Comparison of ENCODE assay signal across 8 cellular contexts in the genomic region with DNA sequence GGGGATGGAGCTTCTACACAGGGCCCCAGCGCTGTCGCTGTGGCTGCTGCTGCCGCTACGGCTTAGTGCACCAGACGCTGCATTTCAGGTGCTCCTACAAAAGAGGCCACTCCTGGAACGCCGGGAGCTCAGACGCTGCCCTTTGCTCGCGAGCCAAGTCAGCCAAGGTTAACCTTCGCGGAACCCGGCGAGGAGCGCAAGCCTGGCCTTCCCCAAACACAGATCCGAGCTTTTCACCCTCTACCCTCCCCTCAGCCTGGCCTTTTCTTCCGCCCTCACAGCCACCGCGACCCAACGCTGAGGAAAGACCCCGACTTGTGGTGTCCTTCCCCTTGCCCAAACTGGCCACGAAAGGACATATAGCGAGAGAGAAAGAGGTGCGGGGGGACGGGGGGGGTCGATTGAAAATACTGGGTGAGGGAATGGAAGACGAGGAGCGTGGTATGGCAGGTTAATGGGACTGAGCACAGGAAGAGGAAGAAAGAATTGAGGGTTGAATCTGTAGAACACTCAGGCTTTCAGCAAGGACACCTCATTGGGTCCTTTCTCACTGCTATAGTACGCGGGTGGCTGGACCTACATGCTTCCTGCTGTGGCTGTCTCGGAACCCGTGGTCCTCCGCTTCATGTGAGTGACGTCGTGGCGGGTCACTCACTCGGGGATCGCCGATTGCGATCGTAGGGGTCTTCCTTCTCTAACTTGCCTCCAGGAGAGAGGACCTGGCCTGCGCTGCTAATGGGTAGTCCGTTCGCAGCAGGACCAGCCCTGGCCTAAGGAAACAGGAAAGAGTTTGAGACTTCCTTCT. TPM values are rescaled to one million over a fixed set of nuclear protein-coding genes. Genes with fewer than 3 reads are reported as not detected.
A peak's percentile ranks its signal among the peaks of the same experiment; 100 is the strongest.
DNase-seq lines count a peak whose midpoint lies in the region; ATAC-seq and TF ChIP-seq lines count a peak whose summit lies in the region.

Gene AIMP1 (plus strand): TSS at position 583 of the 805 bp plus-strand sequence. CDS start 8,460 bp downstream, outside the sequence.
Gene TBCK (minus strand): TSS at position 242 of the 805 bp plus-strand sequence. CDS start 7,249 bp downstream, outside the sequence.

- H3K4me2 ChIP-seq in osteoblast (ENCODE audit: insufficient read depth, low read length) = peak within 1 kb of the TSS; percentile 95

- peak; percentile 87 for ATAC-seq in HG02623 (IDR thresholded peaks at IDR 0.05; ENCODE audit: unreplicated experiment)
- peak; percentile 91 for ATAC-seq in SK-N-SH treated with all-trans-retinoic acid at 6 μM for 48 hours
- ATAC-seq in thoracic aorta (ENCODE audit: insufficient number of reproducible peaks, low FRiP score, low read depth) = peak; percentile 95

- peaks cover 3% of the 10 kb centered on the region for H3K9me3 Mint-ChIP-seq in activated naive CD8-positive, alpha-beta T cell treated with anti-CD3 and anti-CD28 coated beads for 36 hours
- H3K9me3 Mint-ChIP-seq in glutamatergic neuron (ENCODE audit: unreplicated experiment) = peaks cover 6% of the 10 kb centered on the region

- H3K9me3 ChIP-seq in osteoblast (ENCODE audit: low read depth, low read length) (no peaks in the 10 kb centered on the region), thoracic aorta (no peaks in the 10 kb centered on the region)

- H3K27me3 ChIP-seq in osteoblast (ENCODE audit: insufficient read depth, low read length) = no peaks in the 10 kb centered on the region
- no peaks in the 10 kb centered on the region for H3K27me3 ChIP-seq in thoracic aorta (replicated peaks; ENCODE audit: insufficient read depth)

- peaks cover 49% of the 10 kb centered on the region for H3K4me1 ChIP-seq in osteoblast (ENCODE audit: insufficient read depth, low read length)
- H3K4me1 ChIP-seq in thoracic aorta (ENCODE audit: control insufficient read depth in 1 of 2, low read depth in 2 of 2) = peaks cover 34 to 66% of the 10 kb centered on the region in 2 donors

- no peaks in the 10 kb centered on the region for H4K20me1 ChIP-seq in osteoblast (ENCODE audit: insufficient read depth, low read length)

- peak; percentile 86 for DNase-seq in GM10266 (ENCODE audit: extremely low spot score)
- peak; percentile 96 for DNase-seq in NCI-H1092 treated with DMSO at 0.1 percent for 48 hours (lab: John Stamatoyannopoulos, UW)
- DNase-seq in activated naive CD8-positive, alpha-beta T cell treated with anti-CD3 and anti-CD28 coated beads for 36 hours = peak; percentile 83
- peak; percentile 85 for DNase-seq in glutamatergic neuron
- peak; percentile 96 for DNase-seq in osteoblast (ENCODE audit: insufficient read length, low spot score, missing footprints)
- peak; percentile 77 for DNase-seq in thoracic aorta (ENCODE audit: low spot score)

- peaks cover 83% of the 10 kb centered on the region for H3K79me2 ChIP-seq in osteoblast (ENCODE audit: insufficient read depth, low read length)

- H3K4me3 ChIP-seq in osteoblast (ENCODE audit: insufficient read depth, low read length) = peak within 1 kb of the TSS; percentile 88
- H3K4me3 ChIP-seq in thoracic aorta = peak within 1 kb of the TSS; percentile 95

- H3K27ac ChIP-seq in osteoblast (ENCODE audit: low read depth, low read length) (peak within 1 kb of the TSS; percentile 98), thoracic aorta (peak within 1 kb of the TSS; percentile 95 to 96)

- H3K4me3 Mint-ChIP-seq in activated naive CD8-positive, alpha-beta T cell treated with anti-CD3 and anti-CD28 coated beads for 36 hours = no peak within 1 kb of the TSS
- no peak within 1 kb of the TSS for H3K4me3 Mint-ChIP-seq in glutamatergic neuron (ENCODE audit: unreplicated experiment)

- H2AFZ ChIP-seq in osteoblast (ENCODE audit: low read length) = peak within 1 kb of the TSS; percentile 92

- no peak within 1 kb of the TSS for H3K27ac Mint-ChIP-seq in activated naive CD8-positive, alpha-beta T cell treated with anti-CD3 and anti-CD28 coated beads for 36 hours
- H3K27ac Mint-ChIP-seq in glutamatergic neuron (ENCODE audit: unreplicated experiment) = peak within 1 kb of the TSS; percentile 75

- H3K36me3 ChIP-seq in osteoblast (ENCODE audit: insufficient read depth, low read length) = peaks cover 3% of the 10 kb centered on the region
- H3K36me3 ChIP-seq in thoracic aorta = no peaks in the 10 kb centered on the region

- peaks cover 27% of the 10 kb centered on the region for H3K36me3 Mint-ChIP-seq in activated naive CD8-positive, alpha-beta T cell treated with anti-CD3 and anti-CD28 coated beads for 36 hours
- peaks cover 7% of the 10 kb centered on the region for H3K36me3 Mint-ChIP-seq in glutamatergic neuron (ENCODE audit: unreplicated experiment)

- no peak for TF ChIP-seq CTCF in GM10266 (IDR thresholded peaks at IDR 0.05; ENCODE audit: control insufficient read depth, insufficient read depth, low read depth, missing control alignments)
- no peak for TF ChIP-seq CTCF in glutamatergic neuron (IDR thresholded peaks at IDR 0.05; ENCODE audit: partially characterized antibody, unreplicated experiment)
- TF ChIP-seq CTCF in osteoblast (IDR thresholded peaks at IDR 0.05; ENCODE audit: extremely low read depth, low read depth, low read length) = no peak
- no peak for TF ChIP-seq CTCF in thoracic aorta (IDR thresholded peaks at IDR 0.05)

- H3K27me3 Mint-ChIP-seq in activated naive CD8-positive, alpha-beta T cell treated with anti-CD3 and anti-CD28 coated beads for 36 hours = no peaks in the 10 kb centered on the region
- no peaks in the 10 kb centered on the region for H3K27me3 Mint-ChIP-seq in glutamatergic neuron (ENCODE audit: unreplicated experiment)

- peaks cover 26% of the 10 kb centered on the region for H3K4me1 Mint-ChIP-seq in activated naive CD8-positive, alpha-beta T cell treated with anti-CD3 and anti-CD28 coated beads for 36 hours
- no peaks in the 10 kb centered on the region for H3K4me1 Mint-ChIP-seq in glutamatergic neuron (ENCODE audit: low read depth, unreplicated experiment)

TF ChIP-seq in SK-N-SH treated with all-trans-retinoic acid at 6 μM for 48 hours, 23 proteins besides CTCF, POLR2A, EP300 and RAD21:
- TF ChIP-seq, protein P1, sequence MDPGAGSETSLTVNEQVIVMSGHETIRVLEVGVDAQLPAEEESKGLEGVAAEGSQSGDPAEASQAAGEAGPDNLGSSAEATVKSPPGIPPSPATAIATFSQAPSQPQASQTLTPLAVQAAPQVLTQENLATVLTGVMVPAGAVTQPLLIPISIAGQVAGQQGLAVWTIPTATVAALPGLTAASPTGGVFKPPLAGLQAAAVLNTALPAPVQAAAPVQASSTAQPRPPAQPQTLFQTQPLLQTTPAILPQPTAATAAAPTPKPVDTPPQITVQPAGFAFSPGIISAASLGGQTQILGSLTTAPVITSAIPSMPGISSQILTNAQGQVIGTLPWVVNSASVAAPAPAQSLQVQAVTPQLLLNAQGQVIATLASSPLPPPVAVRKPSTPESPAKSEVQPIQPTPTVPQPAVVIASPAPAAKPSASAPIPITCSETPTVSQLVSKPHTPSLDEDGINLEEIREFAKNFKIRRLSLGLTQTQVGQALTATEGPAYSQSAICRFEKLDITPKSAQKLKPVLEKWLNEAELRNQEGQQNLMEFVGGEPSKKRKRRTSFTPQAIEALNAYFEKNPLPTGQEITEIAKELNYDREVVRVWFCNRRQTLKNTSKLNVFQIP (CRISPR knock-in tag; IDR thresholded peaks at IDR 0.05; ENCODE audit: borderline replicate concordance, low read depth) = no peak
- 0 out of 2 replicates have a peak, but pooled peaks have one; percentile 50 for TF ChIP-seq GLIS3 (CRISPR knock-in tag; IDR thresholded peaks at IDR 0.05)
- TF ChIP-seq CSDC2 (CRISPR knock-in tag; IDR thresholded peaks at IDR 0.05) = no peak
- TF ChIP-seq SNAI2 (CRISPR knock-in tag; IDR thresholded peaks at IDR 0.05) = 0 out of 2 replicates have a peak, but pooled peaks have one; percentile 16
- TF ChIP-seq RARB (CRISPR knock-in tag; IDR thresholded peaks at IDR 0.05) = 0 out of 2 replicates have a peak, but pooled peaks have one; percentile 8

RNA-seq across cellular contexts. Expression of gene AIMP1, which starts in this region (rescaled TPM):
- total RNA-seq in activated naive CD8-positive, alpha-beta T cell treated with anti-CD3 and anti-CD28 coated beads for 36 hours = 10 to 100 TPM; 77.5 to 84.4 TPM
- total RNA-seq in glutamatergic neuron (ENCODE audit: unreplicated experiment) = 30.2 TPM
- 27.9 and 28.6 TPM in 2 replicates for total RNA-seq in osteoblast
- total RNA-seq in thoracic aorta = 10 to 100 TPM; 12.6 to 37.3 TPM

RNA-seq across cellular contexts. Expression of gene TBCK, which starts in this region (rescaled TPM):
- total RNA-seq in activated naive CD8-positive, alpha-beta T cell treated with anti-CD3 and anti-CD28 coated beads for 36 hours = 10 to 100 TPM; 21.2 to 21.5 TPM
- total RNA-seq in glutamatergic neuron (ENCODE audit: unreplicated experiment) (81.4 TPM), osteoblast (65.1 and 68.8 TPM in 2 replicates), thoracic aorta (10 to 100 TPM; 32.9 to 46.3 TPM)

Comparison
In these comparisons a context has a peak if more than half of its experiments do, and no peak if none do; other contexts are left out.
1. Peak in every context shown above with its lines: DNase-seq, ATAC-seq, H3K4me3 ChIP-seq and H3K27ac ChIP-seq.